ENCODE assay signal across 14 cellular contexts in genomic region chr22:39466228-39467006, GRCh38. TPM values are rescaled to one million over a fixed set of nuclear protein-coding genes. Genes with fewer than 3 reads are reported as not detected.
DNase-seq lines count a peak whose midpoint lies in the region; ATAC-seq and TF ChIP-seq lines count a peak whose summit lies in the region.
"Had no signal": no experiment of that assay in that cellular context is flagged by ENCODE, and none has a peak within 500 bp of the region (broad histone marks: within the 10 kb centered on the region; RNA-seq: fewer than 3 reads in every experiment).

No MANE protein-coding gene starts in this region.

- H3K27ac ChIP-seq in HEK293 (ENCODE audit: extremely low read depth, low read depth, low read length) (no peak overlapping the region), angular gyrus (ENCODE audit: low read depth, low read length) (peak overlapping the region; percentile 100), left lung (no peak overlapping the region), stomach (peak overlapping the region in 3 of 5 donors; percentile 62 to 71 (median 62))

- TF ChIP-seq CTCF in HEK293 (tag by site-specific recombination; IDR thresholded peaks at IDR 0.05) = no peak
- TF ChIP-seq CTCF in left lung (IDR thresholded peaks at IDR 0.05) = no peak
- TF ChIP-seq CTCF in stomach (IDR thresholded peaks at IDR 0.05) = no peak

- no peak for DNase-seq in left lung
- no peak for DNase-seq in stomach
- DNase-seq in hepatic stellate cell (ENCODE audit: low spot score) = no peak
- DNase-seq in NCI-H2107 (lab: John Stamatoyannopoulos, UW) = no peak
- DNase-seq: activated CD4-positive, alpha-beta T cell treated with anti-CD3 and anti-CD28 coated beads for 36 hours; activated T-cell treated with anti-CD3 and anti-CD28 coated beads, Interleukin-2, amount 50 U/mL, for 1 hour; NCI-H1417 treated with DMSO at 0.1 percent for 48 hours; stimulated activated CD4-positive, alpha-beta T cell treated with anti-CD3 and anti-CD28 coated beads, Interleukin-1b, Interleukin-23, amount 100 ng/mL, for 48 hours; stimulated activated CD8-positive, alpha-beta memory T cell treated with anti-CD3 and anti-CD28 coated beads, Interleukin-4, amount 100 ng/mL, for 48 hours; T-cell had no signal

- 71 to 76% (median 72%) methylated on average over 21 of the region's 21 CpGs for WGBS in stomach, 5 donors

- CTCF ChIA-PET in HEK293 (lab: Yijun Ruan, JAX) = interaction anchor here (0.5 to 0.6 kb wide), 2 partner anchors 11 to 123 kb away, joined by 3 to 6 read pairs; no protein-coding TSS in a partner anchor

- H3K4me1 ChIP-seq in HEK293 (ENCODE audit: control insufficient read depth, insufficient read depth, low read length) = 0 out of 2 replicates have a peak, but pooled peaks cover 2% of the 10 kb centered on the region
- peaks cover under 1 to 38% of the 10 kb centered on the region in 2 donors for H3K4me1 ChIP-seq in left lung
- peaks cover 15 to 40% (median 32%) of the 10 kb centered on the region in 4 donors for H3K4me1 ChIP-seq in stomach

- H3K4me3 ChIP-seq in HEK293 (ENCODE audit: low read depth, low read length) (no peak overlapping the region), left lung (no peak overlapping the region), stomach (no peak overlapping the region)

- TF ChIP-seq POLR2A in stomach (IDR thresholded peaks at IDR 0.05) = no peak

- peak; percentile 4 for ATAC-seq in left lung
- ATAC-seq in HG02981 (IDR thresholded peaks at IDR 0.05; ENCODE audit: unreplicated experiment) = no peak
- no peak for ATAC-seq in HG03135 (IDR thresholded peaks at IDR 0.05; ENCODE audit: unreplicated experiment)
- ATAC-seq: activated CD4-positive, alpha-beta T cell treated with anti-CD3 and anti-CD28 coated beads for 36 hours; T-cell had no signal

- TF ChIP-seq EP300 in stomach (IDR thresholded peaks at IDR 0.05) = no peak

- peaks cover 0 to 11% of the 10 kb centered on the region in 2 donors for H3K27me3 ChIP-seq in left lung
- peaks cover 0 to 15% (median 0%) of the 10 kb centered on the region in 3 donors for H3K27me3 ChIP-seq in stomach

- H3K36me3 ChIP-seq in HEK293 (ENCODE audit: control insufficient read depth in 2 of 2, insufficient read depth in 1 of 2, low read length in 2 of 2) (no peaks in the 10 kb centered on the region), left lung (no peaks in the 10 kb centered on the region), stomach (no peaks in the 10 kb centered on the region)

- POLR2A ChIA-PET in HEK293 (lab: Yijun Ruan, JAX) = no interaction called here

- H3K9me3 ChIP-seq in HEK293 (ENCODE audit: control insufficient read depth, insufficient read depth, low read depth, low read length) (no peaks in the 10 kb centered on the region), left lung (no peaks in the 10 kb centered on the region), stomach (no peaks in the 10 kb centered on the region)

- intact Hi-C loops in left lung (cut with DNase I) (no loop called here), stomach (cut with DNase I; ENCODE audit: low total_unique reads) (no loop called here)

TF ChIP-seq in HEK293, 187 proteins besides CTCF, POLR2A, EP300 and RAD21 (continues in another document):
- TF ChIP-seq ZBTB20 (tag by site-specific recombination; IDR thresholded peaks at IDR 0.05) (no peak), ZNF112 (tag by site-specific recombination; IDR thresholded peaks at IDR 0.05) (no peak), ZNF416 (tag by site-specific recombination; IDR thresholded peaks at IDR 0.05) (no peak), RBAK (tag by site-specific recombination; IDR thresholded peaks at IDR 0.05) (no peak), PRDM2 (tag by site-specific recombination; IDR thresholded peaks at IDR 0.05; ENCODE audit: borderline replicate concordance) (no peak), ZNF692 (tag by site-specific recombination; IDR thresholded peaks at IDR 0.05) (no peak), ZFHX2 (tag by site-specific recombination; conservative IDR thresholded peaks at IDR 0.05) (peak; percentile 38; the same call in 1 of the 2 replicates), HOXD13 (CRISPR knock-in tag; IDR thresholded peaks at IDR 0.05; ENCODE audit: borderline replicate concordance) (no peak), ZNF610 (tag by site-specific recombination; IDR thresholded peaks at IDR 0.05; ENCODE audit: borderline replicate concordance) (no peak), EGR2 (tag by site-specific recombination; IDR thresholded peaks at IDR 0.05; ENCODE audit: low read depth) (0 out of 2 replicates have a peak, but pooled peaks have one; percentile 4), ZNF138 (tag by site-specific recombination; IDR thresholded peaks at IDR 0.05; ENCODE audit: borderline replicate concordance) (no peak), ZNF26 (tag by site-specific recombination; IDR thresholded peaks at IDR 0.05) (no peak), ZNF140 (tag by site-specific recombination; IDR thresholded peaks at IDR 0.05) (no peak), IKZF3 (tag by site-specific recombination; IDR thresholded peaks at IDR 0.05) (no peak), TCF7L2 (IDR thresholded peaks at IDR 0.05; ENCODE audit: borderline replicate concordance, low read depth, low read length) (no peak)

RNA-seq across cellular contexts. Expression of gene MGAT3, which starts 9.6 kb away (rescaled TPM):
- total RNA-seq in left lung = 1 to 10 TPM; 6.7 to 8.8 TPM
- 10 to 100 TPM in 1 of 5 donors, 1 to 10 TPM in 3, under 1 TPM in 1; 0.89 to 12.0 (median 1.8) TPM for total RNA-seq in stomach
- polyA plus RNA-seq in stomach = 1 to 10 TPM; 1.1 to 2.9 (median 1.4) TPM

RNA-seq across cellular contexts. Expression of gene MIEF1, which starts 35.7 kb away (rescaled TPM):
- total RNA-seq in left lung (10 to 100 TPM; 16.1 to 27.2 TPM), stomach (10 to 100 TPM; 15.8 to 47.3 (median 20.0) TPM)
- 1 to 10 TPM; 5.1 to 9.5 (median 8.8) TPM for polyA plus RNA-seq in stomach

RNA-seq across cellular contexts. Expression of gene ATF4, which starts 53.9 kb away (rescaled TPM):
- total RNA-seq in left lung (100 to 1,000 TPM; 204 to 308 TPM), stomach (100 to 1,000 TPM; 155 to 438 (median 370) TPM)
- polyA plus RNA-seq in stomach = 100 to 1,000 TPM; 592 to 929 (median 872) TPM

Comparison
In these comparisons a context has a peak if more than half of its experiments do, and no peak if none do; other contexts are left out.
1. H3K27ac ChIP-seq: peak in angular gyrus (single experiment) and stomach (3 of 5); none in HEK293 (single experiment) and left lung (0 of 2).